ENCODE assay signal across 16 cellular contexts in genomic region chr9:121118266-121118665, GRCh38. TPM values are rescaled to one million over a fixed set of nuclear protein-coding genes. Genes with fewer than 3 reads are reported as not detected.
DNase-seq lines count a peak whose midpoint lies in the region; ATAC-seq and TF ChIP-seq lines count a peak whose summit lies in the region.
"Had no signal": no experiment of that assay in that cellular context is flagged by ENCODE, and none has a peak within 500 bp of the region (broad histone marks: within the 10 kb centered on the region; RNA-seq: fewer than 3 reads in every experiment).

No MANE protein-coding gene starts in this region.

- no peak overlapping the region for H3K4me3 ChIP-seq in Karpas-422 (ENCODE audit: low read length)
- no peak overlapping the region for H3K4me3 ChIP-seq in smooth muscle cell
- no peak overlapping the region for H3K4me3 ChIP-seq in Peyer's patch
- H3K4me3 ChIP-seq: BLaER1 treated with 17β-estradiol and CSF1 and Interleukin-3, amounts not matched to agents 10 nM and 100 nM; GM12878 had no signal

- 25% methylated on average over 2 of the region's 2 CpGs for WGBS in smooth muscle cell (ENCODE audit: low lambda C conversion rate)

- H4K20me1 ChIP-seq in Karpas-422 (ENCODE audit: insufficient read depth, low read depth, low read length) = no peaks in the 10 kb centered on the region
- H4K20me1 ChIP-seq in smooth muscle cell (ENCODE audit: low read depth) = no peaks in the 10 kb centered on the region
- H4K20me1 ChIP-seq: BLaER1 treated with 17β-estradiol and CSF1 and Interleukin-3, amounts not matched to agents 10 nM and 100 nM had no signal

- TF ChIP-seq CTCF in CD4-positive, alpha-beta T cell (IDR thresholded peaks at IDR 0.05) = no peak
- no peak for TF ChIP-seq CTCF in smooth muscle cell (IDR thresholded peaks at IDR 0.05; ENCODE audit: borderline replicate concordance, insufficient read depth, poor library complexity, severe bottlenecking)
- TF ChIP-seq CTCF in Peyer's patch (IDR thresholded peaks at IDR 0.05) = no peak

- H3K9me2 ChIP-seq in Karpas-422 (replicated peaks; ENCODE audit: insufficient read depth, low read length) = no peaks in the 10 kb centered on the region

- ATAC-seq in CD4-positive, alpha-beta T cell (ENCODE audit: poor library complexity) = no peak
- ATAC-seq in HG03196 (IDR thresholded peaks at IDR 0.05; ENCODE audit: unreplicated experiment) = no peak
- no peak for ATAC-seq in GM21390 (IDR thresholded peaks at IDR 0.05; ENCODE audit: unreplicated experiment)
- ATAC-seq: GM12878 had no signal

- POLR2A ChIA-PET in CD4-positive, alpha-beta T cell (lab: Charles Lee) = no interaction called here

- DNase-seq in CD4-positive, alpha-beta T cell = no peak
- DNase-seq in Karpas-422 (no peak), dermis blood vessel endothelial cell (peak; percentile 39), smooth muscle cell (lab: John Stamatoyannopoulos, UW; ENCODE audit: unreplicated experiment) (no peak), Peyer's patch (no peak)
- DNase-seq: ACHN; CD4-positive, CD25-positive, alpha-beta regulatory T cell; DMS79; GOT3; HCEC 1CT; IMR-90; KBM-7 had no signal

- peaks cover 27% of the 10 kb centered on the region for H3K4me1 Mint-ChIP-seq in CD4-positive, alpha-beta T cell (ENCODE audit: low read depth)

- H3K36me3 Mint-ChIP-seq in CD4-positive, alpha-beta T cell (ENCODE audit: low read depth) = peaks cover 46% of the 10 kb centered on the region

- no peak overlapping the region for H3K4me3 Mint-ChIP-seq in CD4-positive, alpha-beta T cell

- H3K4me2 ChIP-seq in Karpas-422 (ENCODE audit: low read depth, low read length, poor library complexity, severe bottlenecking) (no peak overlapping the region), smooth muscle cell (no peak overlapping the region)
- H3K4me2 ChIP-seq: BLaER1 treated with 17β-estradiol and CSF1 and Interleukin-3, amounts not matched to agents 10 nM and 100 nM had no signal

- H3K9ac ChIP-seq in Karpas-422 (ENCODE audit: low read length) = no peak overlapping the region
- H3K9ac ChIP-seq in smooth muscle cell (ENCODE audit: low read depth) = no peak overlapping the region
- H3K9ac ChIP-seq: BLaER1 treated with 17β-estradiol and CSF1 and Interleukin-3, amounts not matched to agents 10 nM and 100 nM had no signal

- H3K79me2 ChIP-seq in Karpas-422 (ENCODE audit: low read length) = peaks cover 22% of the 10 kb centered on the region
- no peaks in the 10 kb centered on the region for H3K79me2 ChIP-seq in smooth muscle cell (ENCODE audit: low read depth)

- H3K27ac ChIP-seq in CD4-positive, alpha-beta T cell (ENCODE audit: low read depth, low read length) = no peak overlapping the region
- H3K27ac ChIP-seq in Karpas-422 (ENCODE audit: low read length) (peak overlapping the region; percentile 21; the same call in 1 of the 2 replicates), smooth muscle cell (ENCODE audit: low read depth) (no peak overlapping the region), Peyer's patch (no peak overlapping the region)
- H3K27ac ChIP-seq: BLaER1 treated with 17β-estradiol and CSF1 and Interleukin-3, amounts not matched to agents 10 nM and 100 nM had no signal

- H3K9me3 Mint-ChIP-seq in CD4-positive, alpha-beta T cell = no peaks in the 10 kb centered on the region
- H3K9me3 Mint-ChIP-seq: CD4-positive, CD25-positive, alpha-beta regulatory T cell had no signal

- CTCF ChIA-PET in CD4-positive, alpha-beta T cell (lab: Charles Lee) = no interaction called here

- intact Hi-C loops in CD4-positive, alpha-beta T cell (cut with DNase I, micrococcal nuclease) = loop anchor here in 1 of 2 experiments (5.0 kb wide), 1 partner anchor 41 kb away; no protein-coding TSS in a partner anchor

- H3K27ac Mint-ChIP-seq in CD4-positive, alpha-beta T cell = peak overlapping the region; percentile 15

- peaks cover 34% of the 10 kb centered on the region for H3K4me1 ChIP-seq in Karpas-422 (ENCODE audit: low read length)
- peaks cover 11% of the 10 kb centered on the region for H3K4me1 ChIP-seq in smooth muscle cell (ENCODE audit: low read depth)
- peaks cover 0 to 9% (median 4%) of the 10 kb centered on the region in 4 donors for H3K4me1 ChIP-seq in Peyer's patch

- H3F3A ChIP-seq in smooth muscle cell (ENCODE audit: low read depth) = peaks cover 3% of the 10 kb centered on the region

- no peaks in the 10 kb centered on the region for H3K9me3 ChIP-seq in CD4-positive, alpha-beta T cell (ENCODE audit: control insufficient read depth, low read length)
- H3K9me3 ChIP-seq in Karpas-422 (ENCODE audit: low read length) = no peaks in the 10 kb centered on the region
- no peaks in the 10 kb centered on the region for H3K9me3 ChIP-seq in smooth muscle cell (replicated peaks; ENCODE audit: low read depth)
- no peaks in the 10 kb centered on the region for H3K9me3 ChIP-seq in Peyer's patch
- H3K9me3 ChIP-seq: BLaER1 treated with 17β-estradiol and CSF1 and Interleukin-3, amounts not matched to agents 10 nM and 100 nM had no signal

- TF ChIP-seq POLR2A in Peyer's patch (IDR thresholded peaks at IDR 0.05) = no peak

- H2AFZ ChIP-seq in Karpas-422 (ENCODE audit: low read length) (no peak overlapping the region), smooth muscle cell (ENCODE audit: low read depth) (peak overlapping the region; percentile 31)

- H3K27me3 ChIP-seq in CD4-positive, alpha-beta T cell (ENCODE audit: control insufficient read depth, insufficient read depth, low read length) = no peaks in the 10 kb centered on the region
- H3K27me3 ChIP-seq in Karpas-422 (ENCODE audit: low read length) (no peaks in the 10 kb centered on the region), smooth muscle cell (ENCODE audit: low read depth) (no peaks in the 10 kb centered on the region), Peyer's patch (no peaks in the 10 kb centered on the region)
- H3K27me3 ChIP-seq: BLaER1 treated with 17β-estradiol and CSF1 and Interleukin-3, amounts not matched to agents 10 nM and 100 nM had no signal

- H3K36me3 ChIP-seq in Karpas-422 (ENCODE audit: insufficient read depth, low read length) (peaks cover 45% of the 10 kb centered on the region), smooth muscle cell (ENCODE audit: low read depth) (no peaks in the 10 kb centered on the region), Peyer's patch (no peaks in the 10 kb centered on the region)

- no peaks in the 10 kb centered on the region for H3K27me3 Mint-ChIP-seq in CD4-positive, alpha-beta T cell

RNA-seq across cellular contexts. Expression of gene CNTRL, which starts 43.5 kb away (rescaled TPM):
- total RNA-seq in CD4-positive, alpha-beta T cell = 10 to 100 TPM; 35.1 to 38.1 TPM
- 81.7 and 94.6 TPM in 2 replicates for total RNA-seq in Karpas-422 (2014; rRNA removed; shearing (Covaris generic); ENCODE audit: low replicate concordance)
- 15.1 and 22.0 TPM in 2 replicates for total RNA-seq in dermis blood vessel endothelial cell
- 9.1 and 9.5 TPM in 2 replicates for total RNA-seq in smooth muscle cell
- polyA plus RNA-seq in smooth muscle cell = 2.8 and 3.6 TPM in 2 replicates
- 100 to 1,000 TPM in 1 of 4 donors, 10 to 100 TPM in 2, 1 to 10 TPM in 1; 5.1 to 113 (median 13.7) TPM for total RNA-seq in Peyer's patch
